1 cellular context compared by ENCODE assay signal in the genomic region with DNA sequence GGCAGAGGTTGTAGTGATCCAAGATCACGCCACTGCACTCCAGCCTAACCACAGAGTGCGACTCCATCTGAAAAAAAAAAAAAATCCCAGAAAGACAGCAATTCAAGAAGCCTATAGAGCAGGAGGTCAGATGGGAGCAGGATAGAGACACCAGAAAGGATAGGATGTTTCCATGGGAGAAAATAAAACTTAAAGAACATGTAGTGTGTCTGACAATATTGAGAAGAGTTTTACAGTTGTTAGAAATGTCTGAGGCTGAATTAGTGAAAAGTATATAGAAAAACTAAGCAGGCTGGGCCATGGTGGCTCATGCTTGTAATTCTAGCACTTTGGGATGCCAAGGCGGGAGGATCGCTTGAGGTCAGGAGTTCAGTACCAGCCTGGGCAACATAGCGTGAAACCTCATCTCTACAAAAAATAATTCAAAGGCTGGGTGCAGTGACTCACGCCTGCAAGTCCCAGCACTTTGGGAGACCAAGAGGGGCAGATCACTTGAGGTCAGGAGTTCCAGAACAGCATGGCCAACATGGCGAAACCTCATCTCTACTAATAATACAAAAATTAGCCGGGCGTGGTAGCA.
TF ChIP-seq lines count a peak whose summit lies in the region.

No MANE protein-coding gene starts in this region.

TF ChIP-seq in HCT116, 20 proteins besides CTCF, POLR2A, EP300 and RAD21:
- no peak for TF ChIP-seq SRF (IDR thresholded peaks at IDR 0.05; ENCODE audit: low read depth)
